Comparison of ENCODE assay signal across 8 cellular contexts in the genomic region with DNA sequence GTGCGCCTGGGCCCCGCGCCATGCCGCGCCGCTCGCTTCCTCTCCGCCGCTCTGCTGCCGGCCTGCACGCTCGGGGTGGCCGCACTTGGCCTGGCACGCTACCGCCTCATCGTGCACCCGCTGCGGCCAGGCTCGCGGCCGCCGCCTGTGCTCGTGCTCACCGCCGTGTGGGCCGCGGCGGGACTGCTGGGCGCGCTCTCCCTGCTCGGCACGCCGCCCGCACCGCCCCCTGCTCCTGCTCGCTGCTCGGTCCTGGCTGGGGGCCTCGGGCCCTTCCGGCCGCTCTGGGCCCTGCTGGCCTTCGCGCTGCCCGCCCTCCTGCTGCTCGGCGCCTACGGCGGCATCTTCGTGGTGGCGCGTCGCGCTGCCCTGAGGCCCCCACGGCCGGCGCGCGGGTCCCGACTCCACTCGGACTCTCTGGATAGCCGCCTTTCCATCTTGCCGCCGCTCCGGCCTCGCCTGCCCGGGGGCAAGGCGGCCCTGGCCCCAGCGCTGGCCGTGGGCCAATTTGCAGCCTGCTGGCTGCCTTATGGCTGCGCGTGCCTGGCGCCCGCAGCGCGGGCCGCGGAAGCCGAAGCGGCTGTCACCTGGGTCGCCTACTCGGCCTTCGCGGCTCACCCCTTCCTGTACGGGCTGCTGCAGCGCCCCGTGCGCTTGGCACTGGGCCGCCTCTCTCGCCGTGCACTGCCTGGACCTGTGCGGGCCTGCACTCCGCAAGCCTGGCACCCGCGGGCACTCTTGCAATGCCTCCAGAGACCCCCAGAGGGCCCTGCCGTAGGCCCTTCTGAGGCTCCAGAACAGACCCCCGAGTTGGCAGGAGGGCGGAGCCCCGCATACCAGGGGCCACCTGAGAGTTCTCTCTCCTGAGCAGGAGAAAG. TPM values are rescaled to one million over a fixed set of nuclear protein-coding genes. Genes with fewer than 3 reads are reported as not detected.
DNase-seq lines count a peak whose midpoint lies in the region; ATAC-seq and TF ChIP-seq lines count a peak whose summit lies in the region.

No MANE protein-coding gene starts in this region.

- no peak for TF ChIP-seq POLR2A in breast epithelium (IDR thresholded peaks at IDR 0.05)
- TF ChIP-seq POLR2A in vagina (IDR thresholded peaks at IDR 0.05), result no peak

- H3K9me3 Mint-ChIP-seq in MCF 10A (ENCODE audit: unreplicated experiment), result no peaks in the 10 kb centered on the region
- H3K9me3 Mint-ChIP-seq in naive B cell, result no peaks in the 10 kb centered on the region

- ATAC-seq in naive B cell (ENCODE audit: low read depth in 2 of 2) (peak; percentile 74 to 80), HG02763 (IDR thresholded peaks at IDR 0.05; ENCODE audit: unreplicated experiment) (no peak)

- H3K4me1 ChIP-seq in breast epithelium (peaks cover 0 to 5% of the 10 kb centered on the region in 2 donors), fibroblast of lung (ENCODE audit: control insufficient read depth, extremely low read depth, insufficient read depth, low read length) (no peaks in the 10 kb centered on the region), vagina (peaks cover 15% of the 10 kb centered on the region)

- no peak overlapping the region for H3K9ac ChIP-seq in fibroblast of lung (ENCODE audit: insufficient read depth, low read length)

- H3K4me3 ChIP-seq in breast epithelium (peak overlapping the region; percentile 35 to 79 (median 57)), fibroblast of lung (replicated peaks in 1 of 4; ENCODE audit: control extremely low read depth in 1 of 4, insufficient read depth in 1 of 4, low read depth in 3 of 4, low read length in 4 of 4) (peak overlapping the region in 1 of 4 experiments; percentile 17), vagina (peak overlapping the region; percentile 39 to 66)

- BruUV-seq in MCF 10A (replicated peaks; lab: Mats Ljungman, UMichigan), result no TSS peak

- H3K27ac ChIP-seq in breast epithelium (peak overlapping the region; percentile 64 to 77), fibroblast of lung (ENCODE audit: insufficient read depth, low read length) (no peak overlapping the region), vagina (peak overlapping the region; percentile 30)

- no peaks in the 10 kb centered on the region for H4K20me1 ChIP-seq in fibroblast of lung (ENCODE audit: control insufficient read depth, extremely low read depth, insufficient read depth, low read length)

- CTCF ChIA-PET in MCF 10A (lab: Yijun Ruan, JAX), result no interaction called here

- H3K36me3 ChIP-seq in breast epithelium (no peaks in the 10 kb centered on the region), fibroblast of lung (ENCODE audit: control insufficient read depth, insufficient read depth, low read length) (peaks cover 11% of the 10 kb centered on the region), vagina (peaks cover 0 to 7% of the 10 kb centered on the region in 2 donors)

- H3K4me1 Mint-ChIP-seq in MCF 10A (ENCODE audit: insufficient read depth, unreplicated experiment), result peaks cover 14% of the 10 kb centered on the region
- peaks cover 4% of the 10 kb centered on the region in 3 donors for H3K4me1 Mint-ChIP-seq in naive B cell

- H3K4me2 ChIP-seq in fibroblast of lung (ENCODE audit: extremely low read depth, insufficient read depth, low read length), result peak overlapping the region; percentile 51

- POLR2A ChIA-PET in MCF 10A (lab: Yijun Ruan, JAX), result interaction anchor here (0.5 kb wide), 1 partner anchor 660 kb away, joined by 5 read pairs; no protein-coding TSS in a partner anchor

- no peaks in the 10 kb centered on the region for H3K79me2 ChIP-seq in fibroblast of lung (ENCODE audit: control insufficient read depth, insufficient read depth, low read length)

- H3K27me3 ChIP-seq in breast epithelium, result no peaks in the 10 kb centered on the region
- H3K27me3 ChIP-seq in fibroblast of lung (ENCODE audit: control insufficient read depth, insufficient read depth, low read length), result peaks cover 5% of the 10 kb centered on the region
- H3K27me3 ChIP-seq in vagina, result no peaks in the 10 kb centered on the region

- TF ChIP-seq CTCF in breast epithelium (IDR thresholded peaks at IDR 0.05) (peak in 2 of 3 donors; percentile 26 to 54), MCF 10A (IDR thresholded peaks at IDR 0.05; ENCODE audit: unreplicated experiment) (no peak), fibroblast of lung (conservative IDR thresholded peaks at IDR 0.05 in 1 of 2, IDR thresholded peaks at IDR 0.05 in 1 of 2; ENCODE audit: low read depth in 1 of 2, low read length in 2 of 2) (peak; percentile 23 to 51), vagina (IDR thresholded peaks at IDR 0.05) (no peak)

- H3K9me3 ChIP-seq in breast epithelium (no peaks in the 10 kb centered on the region), fibroblast of lung (ENCODE audit: control insufficient read depth, insufficient read depth, low read depth, low read length) (no peaks in the 10 kb centered on the region), vagina (no peaks in the 10 kb centered on the region)

- intact Hi-C loops in breast epithelium (cut with DNase I; ENCODE audit: low total_unique reads) (no loop called here), MCF 10A (cut with micrococcal nuclease) (no loop called here), vagina (cut with DNase I) (no loop called here)

- H3K27me3 Mint-ChIP-seq in MCF 10A (ENCODE audit: insufficient read depth, unreplicated experiment), result no peaks in the 10 kb centered on the region
- peaks cover 18 to 34% (median 28%) of the 10 kb centered on the region in 3 donors for H3K27me3 Mint-ChIP-seq in naive B cell

- H3K36me3 Mint-ChIP-seq in MCF 10A (ENCODE audit: insufficient read depth, unreplicated experiment) (no peaks in the 10 kb centered on the region), naive B cell (peaks cover 0 to 8% of the 10 kb centered on the region in 2 donors)

- no peak for DNase-seq in breast epithelium (ENCODE audit: low spot score in 2 of 2)
- no peak for DNase-seq in MCF 10A (ENCODE audit: unreplicated experiment)
- DNase-seq in activated T-cell treated with anti-CD3 and anti-CD28 coated beads, Interleukin-2, amount 50 U/mL, for 1 hour, result peak; percentile 59
- peak; percentile 54 to 69 for DNase-seq in fibroblast of lung (ENCODE audit: low read depth in 2 of 2)
- DNase-seq in naive B cell, result peak; percentile 30
- DNase-seq in vagina (ENCODE audit: extremely low spot score in 2 of 2), result no peak
- no peak for DNase-seq in NCI-H345 (lab: John Stamatoyannopoulos, UW)

- H3K27ac Mint-ChIP-seq in MCF 10A (ENCODE audit: low read depth, unreplicated experiment) (no peak overlapping the region), naive B cell (no peak overlapping the region)

- H3K4me3 Mint-ChIP-seq in MCF 10A (ENCODE audit: unreplicated experiment) (no peak overlapping the region), naive B cell (peak overlapping the region in 7 of 8 donors; percentile 53 to 82 (median 68))

- H2AFZ ChIP-seq in fibroblast of lung (ENCODE audit: low read length), result no peak overlapping the region

RNA-seq across cellular contexts. Expression of a gene that starts 1.0 kb away (rescaled TPM):
- under 1 TPM in 1 of 3 donors, not detected in 2; 0.16 TPM for total RNA-seq in breast epithelium
- not detected in 2 replicates for total RNA-seq in MCF 10A (2022)
- under 0.01 TPM in 2 replicates for total RNA-seq in fibroblast of lung
- polyA plus RNA-seq in fibroblast of lung, result 0.02 TPM in 1 of 2 replicates, not detected in the other
- polyA plus RNA-seq in fibroblast of lung (2012), result not detected in 2 replicates
- polyA minus RNA-seq in fibroblast of lung (ENCODE audit: low replicate concordance), result 0.24 and 1.1 TPM in 2 replicates
- polyA plus RNA-seq in naive B cell (ENCODE audit: low read depth in 6 of 6), result not detected
- total RNA-seq in vagina, result not detected

RNA-seq across cellular contexts. Expression of a gene that starts 11.1 kb away (rescaled TPM):
- total RNA-seq in breast epithelium (10 to 100 TPM; 36.2 to 51.8 (median 51.2) TPM), MCF 10A (2022) (26.4 TPM in 2 replicates), fibroblast of lung (23.4 and 46.2 TPM in 2 replicates), vagina (36.6 TPM)
- polyA plus RNA-seq in fibroblast of lung (40.2 and 47.1 TPM in 2 replicates), naive B cell (ENCODE audit: low read depth in 6 of 6) (1 to 10 TPM; 3.0 to 5.7 (median 5.0) TPM)
- 51.0 and 70.8 TPM in 2 replicates for polyA plus RNA-seq in fibroblast of lung (2012)
- polyA minus RNA-seq in fibroblast of lung (ENCODE audit: low replicate concordance), result 100 and 145 TPM in 2 replicates

RNA-seq across cellular contexts. Expression of a gene that starts 14.0 kb away (rescaled TPM):
- total RNA-seq in breast epithelium, result 10 to 100 TPM; 21.4 to 33.6 (median 31.8) TPM
- total RNA-seq in MCF 10A (2022), result 19.4 and 25.5 TPM in 2 replicates
- 19.3 and 44.1 TPM in 2 replicates for total RNA-seq in fibroblast of lung
- 13.3 and 22.8 TPM in 2 replicates for polyA plus RNA-seq in fibroblast of lung
- 20.4 and 35.6 TPM in 2 replicates for polyA plus RNA-seq in fibroblast of lung (2012)
- 12.9 and 37.8 TPM in 2 replicates for polyA minus RNA-seq in fibroblast of lung (ENCODE audit: low replicate concordance)
- polyA plus RNA-seq in naive B cell (ENCODE audit: low read depth in 6 of 6), result 1 to 10 TPM; 3.5 to 8.4 (median 4.5) TPM
- 20.6 TPM for total RNA-seq in vagina

RNA-seq across cellular contexts. Expression of a gene that starts 14.4 kb away (rescaled TPM):
- total RNA-seq in breast epithelium (10 to 100 TPM; 23.1 to 24.6 (median 23.8) TPM), MCF 10A (2022) (60.8 and 80.2 TPM in 2 replicates), fibroblast of lung (19.7 and 29.5 TPM in 2 replicates), vagina (12.5 TPM)
- polyA plus RNA-seq in fibroblast of lung (10.6 and 20.5 TPM in 2 replicates), naive B cell (ENCODE audit: low read depth in 6 of 6) (10 to 100 TPM; 16.5 to 29.9 (median 21.4) TPM)
- polyA plus RNA-seq in fibroblast of lung (2012), result 14.1 and 29.8 TPM in 2 replicates
- polyA minus RNA-seq in fibroblast of lung (ENCODE audit: low replicate concordance), result 23.1 and 37.4 TPM in 2 replicates

RNA-seq across cellular contexts. Expression of a gene that starts 17.7 kb away (rescaled TPM):
- 100 to 1,000 TPM in 1 of 3 donors, 10 to 100 TPM in 2; 62.3 to 122 (median 74.3) TPM for total RNA-seq in breast epithelium
- total RNA-seq in MCF 10A (2022), result 48.9 and 49.8 TPM in 2 replicates
- total RNA-seq in fibroblast of lung, result 21.1 and 27.4 TPM in 2 replicates
- polyA plus RNA-seq in fibroblast of lung, result 38.2 and 46.3 TPM in 2 replicates
- 33.6 and 39.0 TPM in 2 replicates for polyA plus RNA-seq in fibroblast of lung (2012)
- polyA minus RNA-seq in fibroblast of lung (ENCODE audit: low replicate concordance), result 50.6 and 60.5 TPM in 2 replicates
- polyA plus RNA-seq in naive B cell (ENCODE audit: low read depth in 6 of 6), result 10 to 100 TPM; 60.4 to 65.8 (median 63.4) TPM
- 46.9 TPM for total RNA-seq in vagina

Comparison
In these comparisons a context has a peak if more than half of its experiments do, and no peak if none do; other contexts are left out.
1. CTCF ChIP-seq: peak in breast epithelium (2 of 3) and fibroblast of lung (2 of 2); none in MCF 10A (single experiment) and vagina (0 of 3).
2. DNase-seq: peak in activated T-cell treated with anti-CD3 and anti-CD28 coated beads, Interleukin-2, amount 50 U/mL, for 1 hour (single experiment), fibroblast of lung (2 of 2) and naive B cell (single experiment); none in breast epithelium (0 of 2), MCF 10A (single experiment), vagina (0 of 2) and NCI-H345 (single experiment).